In the genomic region with DNA sequence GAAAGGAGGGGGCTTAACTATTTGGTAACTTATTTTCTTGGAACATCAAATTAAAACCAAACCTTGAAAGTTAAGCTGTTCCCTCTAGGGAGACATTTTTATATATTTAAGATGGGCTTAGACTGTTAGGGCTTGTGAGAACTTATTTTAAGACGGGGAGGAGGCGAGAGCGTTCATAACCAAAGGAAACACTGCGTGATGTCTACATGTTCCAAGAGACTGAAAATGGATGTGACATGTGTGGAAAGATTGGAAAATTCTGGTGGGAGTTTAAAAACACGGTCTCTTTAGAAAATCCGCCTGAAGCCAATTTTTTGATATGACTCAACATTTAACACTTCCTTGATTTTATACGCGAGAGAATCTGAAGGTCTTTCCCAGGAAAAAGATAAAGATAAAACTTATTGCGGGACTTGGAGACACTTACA, we compare ENCODE assay signal across 7 cellular contexts. TPM values are rescaled to one million over a fixed set of nuclear protein-coding genes. Genes with fewer than 3 reads are reported as not detected.
A peak's percentile ranks its signal among the peaks of the same experiment; 100 is the strongest.
DNase-seq lines count a peak whose midpoint lies in the region; ATAC-seq and TF ChIP-seq lines count a peak whose summit lies in the region.

No MANE protein-coding gene starts in this region.

- TF ChIP-seq CTCF in HEK293 (tag by site-specific recombination; IDR thresholded peaks at IDR 0.05) (no peak), WI38 (IDR thresholded peaks at IDR 0.05; ENCODE audit: low read depth, low read length) (no peak), gastroesophageal sphincter (IDR thresholded peaks at IDR 0.05) (no peak), retinal pigment epithelial cell (conservative IDR thresholded peaks at IDR 0.05; ENCODE audit: low read depth, low read length) (no peak)

- no peaks in the 10 kb centered on the region for H3K27me3 ChIP-seq in gastroesophageal sphincter

- POLR2A ChIA-PET in HEK293 (lab: Yijun Ruan, JAX), result interaction anchor here (1.3 to 3.2 kb wide), 9 partner anchors 9 to 100 kb away, joined by 3 to 24 read pairs (median 6); partner anchors contain the start of gene SRSF10

- WGBS in gastroesophageal sphincter (ENCODE audit: low coverage in 1 of 2), 2 donors, result 0% methylated on average over 9 of the region's 9 CpGs

- ATAC-seq in gastroesophageal sphincter (no peak), GM21529 (IDR thresholded peaks at IDR 0.05; ENCODE audit: unreplicated experiment) (no peak)

- no peaks in the 10 kb centered on the region for H3K9me3 ChIP-seq in HEK293 (ENCODE audit: control insufficient read depth, insufficient read depth, low read depth, low read length)
- no peaks in the 10 kb centered on the region for H3K9me3 ChIP-seq in gastroesophageal sphincter

- TF ChIP-seq EP300 in gastroesophageal sphincter (IDR thresholded peaks at IDR 0.05), result no peak

- TF ChIP-seq POLR2A in gastroesophageal sphincter (IDR thresholded peaks at IDR 0.05), result no peak

- peaks cover 6 to 41% of the 10 kb centered on the region in 2 experiments; a peak in 2 of 3 replicates for H3K36me3 ChIP-seq in HEK293 (ENCODE audit: control insufficient read depth in 2 of 2, insufficient read depth in 1 of 2, low read length in 2 of 2)
- H3K36me3 ChIP-seq in gastroesophageal sphincter, result peaks cover 0 to 30% of the 10 kb centered on the region in 2 donors

- H3K4me3 ChIP-seq in HEK293 (ENCODE audit: low read depth, low read length), result peak overlapping the region; percentile 83
- H3K4me3 ChIP-seq in WI38 (ENCODE audit: low read depth, low read length), result peak overlapping the region; percentile 69
- peak overlapping the region; percentile 70 to 85 for H3K4me3 ChIP-seq in gastroesophageal sphincter
- H3K4me3 ChIP-seq in retinal pigment epithelial cell (ENCODE audit: low read length), result peak overlapping the region; percentile 72

- H3K27ac ChIP-seq in HEK293 (ENCODE audit: extremely low read depth, low read depth, low read length) (peak overlapping the region; percentile 98), gastroesophageal sphincter (peak overlapping the region; percentile 86 to 100 (median 98))

- CTCF ChIA-PET in HEK293 (lab: Yijun Ruan, JAX), result interaction anchor here (0.7 kb wide), 1 partner anchor 149 kb away, joined by 3 read pairs; no protein-coding TSS in a partner anchor

- no peak for DNase-seq in retinal pigment epithelial cell (ENCODE audit: low read depth)
- no peak for DNase-seq in activated CD4-positive, CD25-positive, alpha-beta regulatory T cell (lab: John Stamatoyannopoulos, UW)
- no peak for DNase-seq in NCI-H2107 (lab: John Stamatoyannopoulos, UW)

- H3K4me1 ChIP-seq in HEK293 (ENCODE audit: control insufficient read depth, insufficient read depth, low read length) (no peaks in the 10 kb centered on the region), gastroesophageal sphincter (peaks cover 7 to 65% (median 9%) of the 10 kb centered on the region in 3 donors)

TF ChIP-seq in HEK293, 187 proteins besides CTCF, POLR2A, EP300 and RAD21:
- TF ChIP-seq ZNF335 (tag by site-specific recombination; conservative IDR thresholded peaks at IDR 0.05) (peak; percentile 4; the same call in 1 of the 2 replicates), WT1 (tag by site-specific recombination; IDR thresholded peaks at IDR 0.05) (no peak), IKZF3 (tag by site-specific recombination; IDR thresholded peaks at IDR 0.05) (peak; percentile 7; the same call in 1 of the 2 replicates), ZNF292 (tag by site-specific recombination; IDR thresholded peaks at IDR 0.05; ENCODE audit: borderline replicate concordance, low read depth) (0 out of 2 replicates have a peak, but pooled peaks have one; percentile 5)

RNA-seq across cellular contexts. Expression of gene PNRC2, which starts 0.7 kb away (rescaled TPM):
- total RNA-seq in gastroesophageal sphincter, result 100 to 1,000 TPM; 136 to 246 (median 207) TPM

RNA-seq across cellular contexts. Expression of gene SRSF10, which starts 19.8 kb away (rescaled TPM):
- total RNA-seq in gastroesophageal sphincter, result 100 to 1,000 TPM in 1 of 4 donors, 10 to 100 TPM in 3; 51.5 to 117 (median 76.2) TPM

RNA-seq across cellular contexts. Expression of gene CNR2, which starts 47.1 kb away (rescaled TPM):
- not detected for total RNA-seq in gastroesophageal sphincter
